14 cellular contexts compared by ENCODE assay signal in the genomic region with DNA sequence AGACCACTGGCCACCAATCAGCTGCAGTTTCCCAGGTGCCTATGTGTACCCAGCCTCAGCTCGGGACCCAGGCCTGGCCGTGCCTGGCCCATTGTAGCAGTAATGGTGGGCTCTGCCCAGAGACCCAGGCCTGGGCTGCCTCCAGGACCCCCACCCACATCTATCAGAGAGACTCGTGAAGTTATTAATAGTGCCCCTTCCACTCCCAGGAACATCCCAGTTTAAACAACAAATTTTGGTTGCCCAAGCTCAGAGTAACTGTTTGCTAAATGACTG. TPM values are rescaled to one million over a fixed set of nuclear protein-coding genes. Genes with fewer than 3 reads are reported as not detected.
"Had no signal": no experiment of that assay in that cellular context is flagged by ENCODE, and none has a peak within 500 bp of the region (broad histone marks: within the 10 kb centered on the region; RNA-seq: fewer than 3 reads in every experiment).

No MANE protein-coding gene starts in this region.

- H3K4me3 ChIP-seq: gastroesophageal sphincter, lung, sigmoid colon, thoracic aorta, upper lobe of right lung had no signal

- H3K27ac ChIP-seq: gastroesophageal sphincter, neutrophil, parathyroid adenoma, sigmoid colon, thoracic aorta, upper lobe of right lung had no signal

- H3K4me1 ChIP-seq: parathyroid adenoma, sigmoid colon had no signal

- DNase-seq: activated CD4-positive, alpha-beta T cell treated with anti-CD3 and anti-CD28 coated beads for 4 hours; activated naive CD4-positive, alpha-beta T cell treated with anti-CD3 and anti-CD28 coated beads for 36 hours; activated T-cell treated with anti-CD3 and anti-CD28 coated beads for 4 hours; left colon; sigmoid colon; stimulated activated CD4-positive, alpha-beta T cell treated with anti-CD3 and anti-CD28 coated beads, Interleukin-1b, Interleukin-23, amount 100 ng/mL, for 48 hours; upper lobe of right lung had no signal

- H3K79me2 ChIP-seq: parathyroid adenoma had no signal

- H3K27ac Mint-ChIP-seq: activated naive CD4-positive, alpha-beta T cell treated with anti-CD3 and anti-CD28 coated beads for 36 hours had no signal

- H3K9ac ChIP-seq: parathyroid adenoma had no signal

- H3K36me3 ChIP-seq: gastroesophageal sphincter, neutrophil, sigmoid colon, thoracic aorta, upper lobe of right lung had no signal

- H3K4me3 Mint-ChIP-seq: activated naive CD4-positive, alpha-beta T cell treated with anti-CD3 and anti-CD28 coated beads for 36 hours had no signal

- H3K9me3 ChIP-seq: gastroesophageal sphincter, neutrophil, sigmoid colon, thoracic aorta, upper lobe of right lung had no signal

- H2AFZ ChIP-seq: parathyroid adenoma had no signal

- ATAC-seq: gastroesophageal sphincter, left colon, upper lobe of right lung had no signal

- H3K9me3 Mint-ChIP-seq: activated naive CD4-positive, alpha-beta T cell treated with anti-CD3 and anti-CD28 coated beads for 36 hours had no signal

RNA-seq across cellular contexts. Expression of a gene that starts 42.5 kb away (rescaled TPM):
- total RNA-seq: activated naive CD4-positive, alpha-beta T cell treated with anti-CD3 and anti-CD28 coated beads for 36 hours; astrocyte; T-helper 1 cell treated with Interleukin-12 subunit alpha and Interleukin-12 subunit beta and Interleukin-4 antibody, amounts not matched to agents 30 ng/mL and 1 ng/mL, for 36 hours had no signal
